25 cellular contexts compared by ENCODE assay signal in the genomic region with DNA sequence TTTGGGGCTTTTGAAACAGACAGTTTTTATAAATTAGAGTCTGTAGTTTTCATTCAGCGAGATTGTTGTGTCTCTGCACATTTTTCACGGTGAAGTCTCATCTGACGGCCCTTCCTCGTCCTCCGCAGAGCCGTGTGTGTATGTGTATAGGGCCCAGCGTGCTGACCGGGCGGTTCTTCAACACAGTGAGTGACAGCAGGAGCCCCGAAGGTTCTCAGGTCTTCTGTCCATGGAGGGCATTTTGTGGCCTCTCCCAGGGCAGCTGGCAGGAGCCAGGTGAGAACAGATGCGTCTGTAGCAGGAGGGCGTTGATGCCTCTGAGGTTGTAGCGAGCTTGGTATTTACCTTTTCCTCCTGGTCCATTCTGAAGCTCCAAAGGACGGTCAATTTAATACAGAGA.
"Had no signal": no experiment of that assay in that cellular context is flagged by ENCODE, and none has a peak within 500 bp of the region (broad histone marks: within the 10 kb centered on the region; RNA-seq: fewer than 3 reads in every experiment).

No MANE protein-coding gene starts in this region.

- H3K27ac Mint-ChIP-seq: activated CD4-positive, alpha-beta memory T cell treated with anti-CD3 and anti-CD28 coated beads, Interleukin-2, amount 10 ng/mL, durations not matched to agents 7 days and 5 days; activated naive CD4-positive, alpha-beta T cell treated with anti-CD3 and anti-CD28 coated beads, Interleukin-2, amount 50 U/mL, for 24 hours; nephron progenitor cell; T-helper 2 cell treated with Interferon-gamma antibody and Interleukin-4, amounts not matched to agents 5 μg/mL and 100 μg/mL, for 36 hours; WTC11 had no signal

- H3K4me3 ChIP-seq: adrenal gland, esophagus muscularis mucosa, gastroesophageal sphincter, heart right ventricle, left ventricle myocardium inferior had no signal

- H3K9me3 Mint-ChIP-seq: activated CD4-positive, alpha-beta memory T cell treated with anti-CD3 and anti-CD28 coated beads, Interleukin-2, amount 10 ng/mL, durations not matched to agents 7 days and 5 days; activated naive CD4-positive, alpha-beta T cell treated with anti-CD3 and anti-CD28 coated beads, Interleukin-2, amount 50 U/mL, for 24 hours; nephron progenitor cell; T-helper 2 cell treated with Interferon-gamma antibody and Interleukin-4, amounts not matched to agents 5 μg/mL and 100 μg/mL, for 36 hours; WTC11 had no signal

- H3K27ac ChIP-seq: adrenal gland, esophagus muscularis mucosa, gastroesophageal sphincter, heart right ventricle, left ventricle myocardium inferior had no signal

- FAIRE-seq: bronchial epithelial cell, endothelial cell of umbilical vein, TTC549 had no signal

- H3K36me3 ChIP-seq: adrenal gland, esophagus muscularis mucosa, gastroesophageal sphincter, heart right ventricle, left ventricle myocardium inferior had no signal

- DNase-seq: activated CD4-positive, alpha-beta memory T cell treated with anti-CD3 and anti-CD28 coated beads, Interleukin-2, amount 10 ng/mL, durations not matched to agents 7 days and 5 days; activated CD4-positive, alpha-beta T cell treated with anti-CD3 and anti-CD28 coated beads for 48 hours; activated effector memory CD4-positive, alpha-beta T cell treated with Interleukin-2 at 50 U/mL for 16 hours; activated T-cell treated with anti-CD3 and anti-CD28 coated beads, Interleukin-2, amount 50 U/mL, for 48 hours; adrenal gland; cerebellar nuclear complex; effector CD4-positive, alpha-beta T cell; heart right ventricle; left ventricle myocardium inferior; mammary epithelial cell; nephron progenitor cell; occipital lobe; retina; stimulated activated CD4-positive, alpha-beta T cell treated with anti-CD3 and anti-CD28 coated beads, Interleukin-12 subunit alpha, Interleukin-12 subunit beta, amount 100 ng/mL, for 4 hours; stimulated activated CD4-positive, alpha-beta T cell treated with anti-CD3 and anti-CD28 coated beads, Interleukin-1b, Interleukin-23, amount 100 ng/mL, for 48 hours; stimulated activated CD8-positive, alpha-beta memory T cell treated with anti-CD3 and anti-CD28 coated beads, Interleukin-4, amount 100 ng/mL, for 48 hours; stimulated activated naive CD4-positive, alpha-beta T cell had no signal

- H3K4me3 Mint-ChIP-seq: activated CD4-positive, alpha-beta memory T cell treated with anti-CD3 and anti-CD28 coated beads, Interleukin-2, amount 10 ng/mL, durations not matched to agents 7 days and 5 days; activated naive CD4-positive, alpha-beta T cell treated with anti-CD3 and anti-CD28 coated beads, Interleukin-2, amount 50 U/mL, for 24 hours; T-helper 2 cell treated with Interferon-gamma antibody and Interleukin-4, amounts not matched to agents 5 μg/mL and 100 μg/mL, for 36 hours; WTC11 had no signal

- H3K36me3 Mint-ChIP-seq: activated naive CD4-positive, alpha-beta T cell treated with anti-CD3 and anti-CD28 coated beads, Interleukin-2, amount 50 U/mL, for 24 hours; WTC11 had no signal

- H3K9me3 ChIP-seq: adrenal gland, esophagus muscularis mucosa, gastroesophageal sphincter, heart right ventricle, left ventricle myocardium inferior had no signal

- ATAC-seq: gastroesophageal sphincter, heart right ventricle, WTC11 had no signal

- H3K4me1 ChIP-seq: adrenal gland had no signal
